35 cellular contexts compared by ENCODE assay signal in the genomic region with DNA sequence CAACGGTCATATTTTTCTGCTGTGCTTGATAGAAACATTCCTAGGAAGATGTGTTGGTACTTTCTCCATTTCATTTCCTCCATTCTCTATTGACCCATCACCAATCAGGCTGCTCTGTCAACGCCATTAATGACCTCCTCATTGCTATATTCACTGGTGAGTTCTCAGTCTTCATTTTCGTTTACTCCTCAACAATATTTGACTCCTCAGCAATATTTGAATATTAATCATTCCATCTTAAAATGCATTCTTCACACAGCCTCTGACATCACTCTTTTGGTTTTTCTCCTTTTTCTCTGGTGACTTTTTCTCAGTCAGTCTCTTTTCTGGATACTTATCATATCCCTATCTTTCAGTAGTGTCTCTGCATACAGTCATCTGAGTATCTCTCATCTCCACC.
"Had no signal": no experiment of that assay in that cellular context is flagged by ENCODE, and none has a peak within 500 bp of the region (broad histone marks: within the 10 kb centered on the region; RNA-seq: fewer than 3 reads in every experiment).

No MANE protein-coding gene starts in this region.

- H3K9me3 Mint-ChIP-seq: activated CD4-positive, alpha-beta memory T cell treated with anti-CD3 and anti-CD28 coated beads for 36 hours; T-helper 2 cell treated with Interferon-gamma antibody and Interleukin-4, amounts not matched to agents 5 μg/mL and 100 μg/mL, for 36 hours had no signal

- H3K27ac Mint-ChIP-seq: activated B cell treated with CpG ODN at 0.5 μM for 24 hours; activated CD4-positive, alpha-beta memory T cell treated with anti-CD3 and anti-CD28 coated beads for 36 hours; activated CD4-positive, alpha-beta T cell treated with anti-CD3 and anti-CD28 coated beads, Interleukin-2, amount 10 ng/mL, durations not matched to agents 24 days and 14 days; activated CD8-positive, alpha-beta T cell treated with anti-CD3 and anti-CD28 coated beads for 36 hours; activated naive CD4-positive, alpha-beta T cell treated with anti-CD3 and anti-CD28 coated beads for 36 hours; activated naive CD4-positive, alpha-beta T cell treated with anti-CD3 and anti-CD28 coated beads, Interleukin-2, amount 50 U/mL, for 72 hours; activated naive CD8-positive, alpha-beta T cell treated with anti-CD3 and anti-CD28 coated beads for 36 hours; activated T-cell treated with anti-CD3 and anti-CD28 coated beads, Interleukin-2, amount 50 U/mL, for 24 hours; activated T-helper 1 cell treated with anti-CD3 and anti-CD28 coated beads, Interleukin-12 subunit alpha, Interleukin-12 subunit beta, Interleukin-2, Interleukin-4 antibody, amounts not matched to agents 30 ng/mL and 10 ng/mL and 1 ng/mL, durations not matched to agents 14 hours and 24 hours and 36 hours; activated T-helper 17 cell treated with anti-CD3 and anti-CD28 coated beads, Interleukin-2, amount 50 U/mL, for 72 hours; T-helper 1 cell treated with Interleukin-12 subunit alpha and Interleukin-12 subunit beta and Interleukin-4 antibody, amounts not matched to agents 30 μg/mL and 1 μg/mL, for 36 hours; T-helper 2 cell treated with Interferon-gamma antibody and Interleukin-4, amounts not matched to agents 5 μg/mL and 100 μg/mL, for 36 hours had no signal

- H3K4me1 ChIP-seq: adrenal gland, body of pancreas, breast epithelium had no signal

- H3K4me3 Mint-ChIP-seq: activated B cell treated with CpG ODN at 0.5 μM for 24 hours; activated CD4-positive, alpha-beta memory T cell treated with anti-CD3 and anti-CD28 coated beads for 36 hours; activated CD4-positive, alpha-beta T cell treated with anti-CD3 and anti-CD28 coated beads, Interleukin-2, amount 10 ng/mL, durations not matched to agents 24 days and 14 days; activated CD8-positive, alpha-beta T cell treated with anti-CD3 and anti-CD28 coated beads for 36 hours; activated naive CD4-positive, alpha-beta T cell treated with anti-CD3 and anti-CD28 coated beads for 36 hours; activated naive CD8-positive, alpha-beta T cell treated with anti-CD3 and anti-CD28 coated beads for 36 hours; activated T-cell treated with anti-CD3 and anti-CD28 coated beads, Interleukin-2, amount 50 U/mL, for 24 hours; activated T-helper 1 cell treated with anti-CD3 and anti-CD28 coated beads, Interleukin-12 subunit alpha, Interleukin-12 subunit beta, Interleukin-2, Interleukin-4 antibody, amounts not matched to agents 30 ng/mL and 10 ng/mL and 1 ng/mL, durations not matched to agents 14 hours and 24 hours and 36 hours; activated T-helper 17 cell treated with anti-CD3 and anti-CD28 coated beads, Interleukin-2, amount 50 U/mL, for 72 hours; T-helper 1 cell treated with Interleukin-12 subunit alpha and Interleukin-12 subunit beta and Interleukin-4 antibody, amounts not matched to agents 30 μg/mL and 1 μg/mL, for 36 hours; T-helper 2 cell treated with Interferon-gamma antibody and Interleukin-4, amounts not matched to agents 5 μg/mL and 100 μg/mL, for 36 hours had no signal

- DNase-seq: activated B cell treated with CpG ODN at 0.5 μM for 24 hours; activated CD4-positive, alpha-beta memory T cell treated with anti-CD3 and anti-CD28 coated beads for 36 hours; activated CD4-positive, alpha-beta T cell treated with anti-CD3 and anti-CD28 coated beads for 4 hours; activated CD4-positive, alpha-beta T cell treated with anti-CD3 and anti-CD28 coated beads, Interleukin-2, amount 10 ng/mL, durations not matched to agents 24 days and 14 days; activated CD4-positive, alpha-beta T cell treated with anti-CD3 and anti-CD28 coated beads, Interleukin-2, amount 50 U/mL, for 1 hour; activated CD4-positive, alpha-beta T cell treated with anti-CD3 and anti-CD28 coated beads, Interleukin-2, amount 50 U/mL, for 4 hours; activated CD4-positive, CD25-positive, alpha-beta regulatory T cell treated with anti-CD3 and anti-CD28 coated beads, Interleukin-2, amount 50 U/mL, for 72 hours; activated CD8-positive, alpha-beta T cell treated with anti-CD3 and anti-CD28 coated beads for 36 hours; activated effector memory CD4-positive, alpha-beta T cell treated with anti-CD3 and anti-CD28 coated beads, Interleukin-2, amount 50 U/mL, for 16 hours; activated gamma-delta T cell treated with Interleukin-2 at 50 U/mL for 16 hours; activated naive CD4-positive, alpha-beta T cell; activated naive CD4-positive, alpha-beta T cell treated with anti-CD3 and anti-CD28 coated beads for 36 hours; activated naive CD8-positive, alpha-beta T cell treated with anti-CD3 and anti-CD28 coated beads for 36 hours; activated T-cell treated with anti-CD3 and anti-CD28 coated beads for 4 hours; activated T-cell treated with anti-CD3 and anti-CD28 coated beads, Interleukin-2, amount 50 U/mL, for 24 hours; activated T-cell treated with anti-CD3 and anti-CD28 coated beads, Interleukin-2, amount 50 U/mL, for 48 hours; adrenal gland; amniotic stem cell; aorta; body of pancreas; brain microvascular endothelial cell; central memory CD4-positive, alpha-beta T cell; T-helper 1 cell; T-helper 2 cell; T-helper 9 cell had no signal

- H3K36me3 ChIP-seq: adrenal gland, brain microvascular endothelial cell, breast epithelium had no signal

- ATAC-seq: activated CD8-positive, alpha-beta T cell treated with anti-CD3 and anti-CD28 coated beads for 36 hours; activated naive CD4-positive, alpha-beta T cell treated with anti-CD3 and anti-CD28 coated beads, Interleukin-2, amount 50 U/mL, for 72 hours; activated T-helper 17 cell treated with anti-CD3 and anti-CD28 coated beads, Interleukin-2, amount 50 U/mL, for 72 hours; body of pancreas had no signal

- H3K4me1 Mint-ChIP-seq: activated B cell treated with CpG ODN at 0.5 μM for 24 hours; activated CD4-positive, alpha-beta T cell treated with anti-CD3 and anti-CD28 coated beads, Interleukin-2, amount 10 ng/mL, durations not matched to agents 24 days and 14 days; activated T-helper 17 cell treated with anti-CD3 and anti-CD28 coated beads, Interleukin-2, amount 50 U/mL, for 72 hours had no signal

- H3K27ac ChIP-seq: adrenal gland, body of pancreas, brain microvascular endothelial cell, breast epithelium, VCaP had no signal

- H3K9me3 ChIP-seq: adrenal gland, body of pancreas, breast epithelium had no signal

- FAIRE-seq: astrocyte, colon, TTC549 had no signal

- H3K36me3 Mint-ChIP-seq: activated CD4-positive, alpha-beta memory T cell treated with anti-CD3 and anti-CD28 coated beads for 36 hours; activated naive CD4-positive, alpha-beta T cell treated with anti-CD3 and anti-CD28 coated beads, Interleukin-2, amount 50 U/mL, for 72 hours; activated naive CD8-positive, alpha-beta T cell treated with anti-CD3 and anti-CD28 coated beads for 36 hours had no signal

- H3K4me3 ChIP-seq: adrenal gland, body of pancreas, breast epithelium had no signal

- H3K27me3 Mint-ChIP-seq: activated B cell treated with CpG ODN at 0.5 μM for 24 hours; activated CD4-positive, alpha-beta memory T cell treated with anti-CD3 and anti-CD28 coated beads for 36 hours; activated CD8-positive, alpha-beta T cell treated with anti-CD3 and anti-CD28 coated beads for 36 hours; activated T-cell treated with anti-CD3 and anti-CD28 coated beads, Interleukin-2, amount 50 U/mL, for 24 hours had no signal

- H3K27me3 ChIP-seq: adrenal gland, body of pancreas, brain microvascular endothelial cell, breast epithelium had no signal
